Comparison of ENCODE assay signal across 8 cellular contexts in genomic region chr4:4860381-4860802, GRCh38. TPM values are rescaled to one million over a fixed set of nuclear protein-coding genes. Genes with fewer than 3 reads are reported as not detected.
DNase-seq lines count a peak whose midpoint lies in the region; TF ChIP-seq lines count a peak whose summit lies in the region.

No MANE protein-coding gene starts in this region.

- no peak for DNase-seq in CD8-positive, alpha-beta memory T cell
- DNase-seq in NCI-H1105 (lab: John Stamatoyannopoulos, UW) = no peak
- no peak for DNase-seq in NCI-H2107 (lab: John Stamatoyannopoulos, UW)
- DNase-seq in NCI-H2107 treated with DMSO at 0.1 percent for 48 hours (lab: John Stamatoyannopoulos, UW; ENCODE audit: unreplicated experiment) = no peak
- DNase-seq in activated CD4-positive, CD25-positive, alpha-beta regulatory T cell (lab: John Stamatoyannopoulos, UW) = no peak

- H3K27ac Mint-ChIP-seq in CD8-positive, alpha-beta memory T cell = peak overlapping the region in 1 of 8 donors; percentile 57

- H3K27ac ChIP-seq in CD8-positive, alpha-beta memory T cell (ENCODE audit: low read depth, low read length) = no peak overlapping the region
- H3K27ac ChIP-seq in KMS-11 (no peak overlapping the region), cingulate gyrus (ENCODE audit: low read depth, low read length) (peak overlapping the region; percentile 14)

- no peak overlapping the region for H3K9ac ChIP-seq in KMS-11
- peak overlapping the region; percentile 13 for H3K9ac ChIP-seq in mucosa of stomach (ENCODE audit: low read length)

- H3K9me3 Mint-ChIP-seq in CD8-positive, alpha-beta memory T cell = peaks cover 0 to 16% (median 10%) of the 10 kb centered on the region in 5 donors

- peak overlapping the region; percentile 51; the same call in 1 of the 2 replicates for H3K4me2 ChIP-seq in KMS-11

- peaks cover 9% of the 10 kb centered on the region for H3K4me1 ChIP-seq in CD8-positive, alpha-beta memory T cell (ENCODE audit: insufficient read depth, low read length)
- no peaks in the 10 kb centered on the region for H3K4me1 ChIP-seq in KMS-11 (ENCODE audit: low read depth, poor library complexity, severe bottlenecking)
- peaks cover 21% of the 10 kb centered on the region for H3K4me1 ChIP-seq in mucosa of stomach (ENCODE audit: control insufficient read depth, insufficient read depth, low read length)

- peak overlapping the region; percentile 59 for H3K4me3 ChIP-seq in CD8-positive, alpha-beta memory T cell (ENCODE audit: low read length)
- H3K4me3 ChIP-seq in KMS-11 (IDR thresholded peaks at IDR 0.05; ENCODE audit: insufficient read depth, low read depth, low read length) (no peak overlapping the region), mucosa of stomach (ENCODE audit: low read length) (peak overlapping the region; percentile 33)

- H3K9me3 ChIP-seq in CD8-positive, alpha-beta memory T cell (ENCODE audit: low read length) = no peaks in the 10 kb centered on the region
- H3K9me3 ChIP-seq in mucosa of stomach (ENCODE audit: control insufficient read depth, low read length) = peaks cover 5% of the 10 kb centered on the region

- peaks cover 29 to 51% (median 33%) of the 10 kb centered on the region in 3 donors for H3K4me1 Mint-ChIP-seq in CD8-positive, alpha-beta memory T cell

- TF ChIP-seq CTCF in KMS-11 (conservative IDR thresholded peaks at IDR 0.05; ENCODE audit: low read depth, low read length) = no peak

- no peaks in the 10 kb centered on the region for H4K20me1 ChIP-seq in KMS-11 (ENCODE audit: insufficient read depth)

- H3K36me3 ChIP-seq in CD8-positive, alpha-beta memory T cell (ENCODE audit: insufficient read depth, low read length) = no peaks in the 10 kb centered on the region
- no peaks in the 10 kb centered on the region for H3K36me3 ChIP-seq in KMS-11 (ENCODE audit: insufficient read depth)
- no peaks in the 10 kb centered on the region for H3K36me3 ChIP-seq in mucosa of stomach (ENCODE audit: control insufficient read depth, insufficient read depth, low read length)

- H3K27me3 ChIP-seq in CD8-positive, alpha-beta memory T cell (ENCODE audit: insufficient read depth, low read length, poor library complexity, severe bottlenecking) = peaks cover 53% of the 10 kb centered on the region
- H3K27me3 ChIP-seq in KMS-11 (ENCODE audit: insufficient read depth, low read depth) (peaks cover 13% of the 10 kb centered on the region), mucosa of stomach (ENCODE audit: control insufficient read depth, insufficient read depth, low read length) (peaks cover 92% of the 10 kb centered on the region)

- no peaks in the 10 kb centered on the region for H3K79me2 ChIP-seq in KMS-11 (ENCODE audit: insufficient read depth, low read depth)

- CTCF ChIA-PET in CD8-positive, alpha-beta memory T cell (lab: Charles Lee) = no interaction called here

- peaks cover 76 to 82% of the 10 kb centered on the region in 2 donors for H3K27me3 Mint-ChIP-seq in CD8-positive, alpha-beta memory T cell

- peak overlapping the region; percentile 49; the same call in 1 of the 2 replicates for H2AFZ ChIP-seq in KMS-11 (ENCODE audit: low read depth)

- no peaks in the 10 kb centered on the region for H3K36me3 Mint-ChIP-seq in CD8-positive, alpha-beta memory T cell

- POLR2A ChIA-PET in CD8-positive, alpha-beta memory T cell (lab: Charles Lee) = no interaction called here

- H3K4me3 Mint-ChIP-seq in CD8-positive, alpha-beta memory T cell = peak overlapping the region; percentile 83 to 88 (median 87)

RNA-seq across cellular contexts. Expression of gene MSX1, which starts 0.9 kb away (rescaled TPM):
- total RNA-seq in CD8-positive, alpha-beta memory T cell = under 1 TPM; 0.11 to 0.24 TPM
- polyA plus RNA-seq in CD8-positive, alpha-beta memory T cell = not detected
